1 cellular context compared by ENCODE assay signal in genomic region chr21:42051788-42052187, GRCh38.
TF ChIP-seq lines count a peak whose summit lies in the region.

No MANE protein-coding gene starts in this region.

TF ChIP-seq in K562, 482 proteins besides CTCF, POLR2A, EP300 and RAD21 (continued from another document):
- peak; percentile 73; the same call in 1 of the 2 replicates for TF ChIP-seq FOXM1 (IDR thresholded peaks at IDR 0.05; ENCODE audit: low read depth)
- TF ChIP-seq FOXM1 (CRISPR knock-in tag; IDR thresholded peaks at IDR 0.05; ENCODE audit: low read depth) = no peak
- TF ChIP-seq MAFK (IDR thresholded peaks at IDR 0.05; ENCODE audit: low read length) = no peak
- no peak for TF ChIP-seq ILK (tag; IDR thresholded peaks at IDR 0.05; ENCODE audit: borderline replicate concordance, low read depth)
- TF ChIP-seq ZNF583 (CRISPR knock-in tag; IDR thresholded peaks at IDR 0.05) = no peak
- TF ChIP-seq CREBBP (IDR thresholded peaks at IDR 0.05; ENCODE audit: low read depth, low read length) = no peak
